21 cellular contexts compared by ENCODE assay signal in the genomic region with DNA sequence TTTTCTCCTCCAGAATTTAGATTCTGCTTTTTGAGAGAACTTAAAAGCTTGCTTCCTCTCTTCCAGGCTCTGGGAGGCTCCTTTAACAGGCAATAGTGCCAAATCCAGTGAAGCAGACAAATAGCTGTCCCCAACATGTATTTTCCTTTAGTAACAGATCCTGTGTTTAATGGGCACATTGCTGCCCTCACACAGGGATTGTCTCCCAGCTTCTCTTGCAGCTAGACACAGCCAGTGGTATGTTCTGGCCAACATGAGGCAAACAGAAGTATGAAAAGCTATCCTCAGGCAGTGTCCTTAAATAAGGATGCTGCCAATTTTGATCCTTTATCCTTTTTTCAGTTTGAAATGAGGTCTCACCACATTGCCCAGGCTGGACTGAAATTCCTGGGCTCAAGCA.
"Had no signal": no experiment of that assay in that cellular context is flagged by ENCODE, and none has a peak within 500 bp of the region (broad histone marks: within the 10 kb centered on the region; RNA-seq: fewer than 3 reads in every experiment).

No MANE protein-coding gene starts in this region.

- H3K9me3 ChIP-seq: MG63 had no signal

- H3K27ac ChIP-seq: HL-60 had no signal

- DNase-seq: Karpas-422, KG1, MG63, NCI-H1092, NCI-H1105 treated with DMSO at 0.1 percent for 48 hours, NCI-H1417 treated with DMSO at 0.1 percent for 48 hours, NCI-H146, NCI-H1694 treated with DMSO at 0.1 percent for 48 hours, NCI-H1930, NCI-H2081, NCI-H2107, NCI-H226, NCI-H446, NCI-H510A, NCI-H524 treated with DMSO at 0.1 percent for 48 hours, NCI-H69, NCI-H774, Right ventricle myocardium superior, RPMI8226, SIG-M5 had no signal

- H3K4me3 ChIP-seq: MG63 had no signal
